Comparison of ENCODE assay signal across 22 cellular contexts in the genomic region with DNA sequence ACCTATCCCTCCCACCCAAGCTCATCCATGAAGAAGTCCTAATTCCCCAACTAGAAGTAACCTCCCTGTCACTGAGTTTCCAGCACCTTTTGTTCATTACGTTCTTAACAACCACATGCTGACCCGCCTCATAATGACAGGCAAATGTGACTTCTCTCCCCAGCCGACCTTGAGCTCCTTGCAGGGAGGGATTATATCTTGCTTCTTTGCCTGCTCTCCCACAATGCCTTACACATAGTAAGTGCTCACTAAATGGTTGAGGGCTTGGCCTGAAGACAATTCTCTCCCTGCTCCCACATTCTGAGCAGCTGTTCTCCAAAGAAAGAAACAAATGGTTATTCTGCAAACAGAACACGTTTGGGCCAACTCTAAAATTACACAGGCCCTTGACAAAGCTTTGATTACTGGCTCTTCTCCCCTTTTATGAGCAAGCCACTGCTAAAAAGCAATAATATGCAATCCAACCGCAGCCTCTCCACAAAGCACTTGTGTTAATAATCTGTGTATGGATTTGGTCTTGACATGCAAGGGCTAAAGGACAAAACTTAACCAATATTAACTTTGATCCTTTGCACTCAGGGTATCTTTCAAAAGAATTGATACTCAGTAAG. TPM values are rescaled to one million over a fixed set of nuclear protein-coding genes. Genes with fewer than 3 reads are reported as not detected.
DNase-seq lines count a peak whose midpoint lies in the region; ATAC-seq and TF ChIP-seq lines count a peak whose summit lies in the region.
"Had no signal": no experiment of that assay in that cellular context is flagged by ENCODE, and none has a peak within 500 bp of the region (broad histone marks: within the 10 kb centered on the region; RNA-seq: fewer than 3 reads in every experiment).

No MANE protein-coding gene starts in this region.

- H3K9me3 Mint-ChIP-seq in chondrocyte (ENCODE audit: low read depth) = no peaks in the 10 kb centered on the region
- H3K9me3 Mint-ChIP-seq in activated T-helper 2 cell treated with anti-CD3 and anti-CD28 coated beads, Interferon-gamma antibody, Interleukin-2, Interleukin-4, amounts not matched to agents 10 μg/mL and 5 μg/mL and 100 μg/mL, durations not matched to agents 14 hours and 24 hours and 36 hours = no peaks in the 10 kb centered on the region

- no peaks in the 10 kb centered on the region for H3K9me3 ChIP-seq in suprapubic skin
- H3K9me3 ChIP-seq: body of pancreas, gastrocnemius medialis, HAP-1, tibial artery had no signal

- peak overlapping the region; percentile 39 for H3K27ac ChIP-seq in suprapubic skin
- H3K27ac ChIP-seq: body of pancreas, gastrocnemius medialis, neural progenitor cell had no signal

- no peaks in the 10 kb centered on the region for H3K27me3 ChIP-seq in suprapubic skin
- H3K27me3 ChIP-seq: body of pancreas, gastrocnemius medialis, neural progenitor cell, tibial artery had no signal

- intact Hi-C loops in activated T-helper 2 cell treated with anti-CD3 and anti-CD28 coated beads, Interferon-gamma antibody, Interleukin-2, Interleukin-4, amounts not matched to agents 10 μg/mL and 5 μg/mL and 100 μg/mL, durations not matched to agents 14 hours and 24 hours and 36 hours (cut with micrococcal nuclease) = no loop called here

- WGBS in suprapubic skin = 68% methylated on average over 5 of the region's 5 CpGs

- peaks cover 72% of the 10 kb centered on the region for H3K4me1 Mint-ChIP-seq in chondrocyte (ENCODE audit: low read depth)
- no peaks in the 10 kb centered on the region for H3K4me1 Mint-ChIP-seq in activated T-helper 2 cell treated with anti-CD3 and anti-CD28 coated beads, Interferon-gamma antibody, Interleukin-2, Interleukin-4, amounts not matched to agents 10 μg/mL and 5 μg/mL and 100 μg/mL, durations not matched to agents 14 hours and 24 hours and 36 hours (ENCODE audit: low read depth)

- H3K36me3 ChIP-seq in suprapubic skin = no peaks in the 10 kb centered on the region
- H3K36me3 ChIP-seq: gastrocnemius medialis, HAP-1, neural progenitor cell had no signal

- TF ChIP-seq CTCF in chondrocyte (IDR thresholded peaks at IDR 0.05) (no peak), suprapubic skin (IDR thresholded peaks at IDR 0.05) (no peak)

- no peaks in the 10 kb centered on the region for H3K36me3 Mint-ChIP-seq in chondrocyte (ENCODE audit: low read depth)
- H3K36me3 Mint-ChIP-seq in activated T-helper 2 cell treated with anti-CD3 and anti-CD28 coated beads, Interferon-gamma antibody, Interleukin-2, Interleukin-4, amounts not matched to agents 10 μg/mL and 5 μg/mL and 100 μg/mL, durations not matched to agents 14 hours and 24 hours and 36 hours (ENCODE audit: low read depth) = peaks cover 21% of the 10 kb centered on the region

- H3K4me3 ChIP-seq in suprapubic skin = no peak overlapping the region
- H3K4me3 ChIP-seq: body of pancreas, gastrocnemius medialis, HAP-1, neural progenitor cell, tibial artery had no signal

- peak; percentile 11 for DNase-seq in NCI-H2196 (lab: John Stamatoyannopoulos, UW; ENCODE audit: unreplicated experiment)
- no peak for DNase-seq in NCI-H2196 treated with DMSO at 0.1 percent for 48 hours (lab: John Stamatoyannopoulos, UW; ENCODE audit: unreplicated experiment)
- peak; percentile 46 for DNase-seq in NCI-H1436 treated with DMSO at 0.1 percent for 48 hours (lab: John Stamatoyannopoulos, UW)
- DNase-seq in chondrocyte (ENCODE audit: low spot score) = no peak
- DNase-seq in suprapubic skin (ENCODE audit: low spot score in 2 of 2) = no peak
- no peak for DNase-seq in activated T-helper 2 cell treated with anti-CD3 and anti-CD28 coated beads, Interferon-gamma antibody, Interleukin-2, Interleukin-4, amounts not matched to agents 10 μg/mL and 5 μg/mL and 100 μg/mL, durations not matched to agents 14 hours and 24 hours and 36 hours (ENCODE audit: low spot score)
- DNase-seq in GOT3 (lab: John Stamatoyannopoulos, UW) = no peak
- DNase-seq: activated CD8-positive, alpha-beta T cell treated with anti-CD3 and anti-CD28 coated beads for 36 hours; activated naive CD8-positive, alpha-beta T cell treated with anti-CD3 and anti-CD28 coated beads for 36 hours; body of pancreas; CD4-positive, CD25-positive, alpha-beta regulatory T cell; gastrocnemius medialis; KBM-7; left cardiac atrium; Right ventricle myocardium superior; T-helper 17 cell; tibial artery had no signal

- TF ChIP-seq EP300 in suprapubic skin (IDR thresholded peaks at IDR 0.05) = no peak

- peaks cover 55% of the 10 kb centered on the region for H3K4me1 ChIP-seq in suprapubic skin
- H3K4me1 ChIP-seq: HAP-1, neural progenitor cell had no signal

- peak overlapping the region; percentile 84 for H3K27ac Mint-ChIP-seq in chondrocyte (ENCODE audit: unreplicated experiment)
- no peak overlapping the region for H3K27ac Mint-ChIP-seq in activated T-helper 2 cell treated with anti-CD3 and anti-CD28 coated beads, Interferon-gamma antibody, Interleukin-2, Interleukin-4, amounts not matched to agents 10 μg/mL and 5 μg/mL and 100 μg/mL, durations not matched to agents 14 hours and 24 hours and 36 hours
- H3K27ac Mint-ChIP-seq: activated CD8-positive, alpha-beta T cell treated with anti-CD3 and anti-CD28 coated beads for 36 hours; activated naive CD8-positive, alpha-beta T cell treated with anti-CD3 and anti-CD28 coated beads for 36 hours; T-helper 17 cell; WTC11 had no signal

- ATAC-seq in GM19467 (IDR thresholded peaks at IDR 0.05; ENCODE audit: unreplicated experiment) = no peak
- ATAC-seq: activated CD8-positive, alpha-beta T cell treated with anti-CD3 and anti-CD28 coated beads for 36 hours; body of pancreas; gastrocnemius medialis; T-helper 17 cell; WTC11 had no signal

- no peaks in the 10 kb centered on the region for H3K27me3 Mint-ChIP-seq in chondrocyte (ENCODE audit: low read depth)
- no peaks in the 10 kb centered on the region for H3K27me3 Mint-ChIP-seq in activated T-helper 2 cell treated with anti-CD3 and anti-CD28 coated beads, Interferon-gamma antibody, Interleukin-2, Interleukin-4, amounts not matched to agents 10 μg/mL and 5 μg/mL and 100 μg/mL, durations not matched to agents 14 hours and 24 hours and 36 hours (ENCODE audit: low read depth)
- H3K27me3 Mint-ChIP-seq: activated CD8-positive, alpha-beta T cell treated with anti-CD3 and anti-CD28 coated beads for 36 hours; activated naive CD8-positive, alpha-beta T cell treated with anti-CD3 and anti-CD28 coated beads for 36 hours; CD4-positive, CD25-positive, alpha-beta regulatory T cell; T-helper 17 cell had no signal

- H3K4me3 Mint-ChIP-seq in chondrocyte (ENCODE audit: unreplicated experiment) = no peak overlapping the region
- no peak overlapping the region for H3K4me3 Mint-ChIP-seq in activated T-helper 2 cell treated with anti-CD3 and anti-CD28 coated beads, Interferon-gamma antibody, Interleukin-2, Interleukin-4, amounts not matched to agents 10 μg/mL and 5 μg/mL and 100 μg/mL, durations not matched to agents 14 hours and 24 hours and 36 hours (ENCODE audit: low read depth)
- H3K4me3 Mint-ChIP-seq: activated CD8-positive, alpha-beta T cell treated with anti-CD3 and anti-CD28 coated beads for 36 hours; activated naive CD8-positive, alpha-beta T cell treated with anti-CD3 and anti-CD28 coated beads for 36 hours; CD4-positive, CD25-positive, alpha-beta regulatory T cell; mesothelial cell of epicardium; neural progenitor cell; T-helper 17 cell; WTC11 had no signal

- TF ChIP-seq POLR2A in suprapubic skin (IDR thresholded peaks at IDR 0.05) = no peak

RNA-seq across cellular contexts. Expression of a gene that starts 23.2 kb away (rescaled TPM):
- total RNA-seq in chondrocyte = 25.3 to 32.8 TPM (median 28.0 TPM) in 3 replicates
- total RNA-seq in suprapubic skin = 10 to 100 TPM; 45.2 to 59.5 (median 49.2) TPM
- total RNA-seq in activated T-helper 2 cell treated with anti-CD3 and anti-CD28 coated beads, Interferon-gamma antibody, Interleukin-2, Interleukin-4, amounts not matched to agents 10 μg/mL and 5 μg/mL and 100 μg/mL, durations not matched to agents 14 hours and 24 hours and 36 hours = 20.2 and 25.2 TPM in 2 replicates

Comparison
In these comparisons a context has a peak if more than half of its experiments do, and no peak if none do; other contexts are left out.
1. DNase-seq: peak in NCI-H2196 (single experiment) and NCI-H1436 treated with DMSO at 0.1 percent for 48 hours (single experiment); none in NCI-H2196 treated with DMSO at 0.1 percent for 48 hours (single experiment), chondrocyte (single experiment), suprapubic skin (0 of 2), activated T-helper 2 cell treated with anti-CD3 and anti-CD28 coated beads, Interferon-gamma antibody, Interleukin-2, Interleukin-4, amounts not matched to agents 10 μg/mL and 5 μg/mL and 100 μg/mL, durations not matched to agents 14 hours and 24 hours and 36 hours (single experiment) and GOT3 (single experiment).